In the genomic region with DNA sequence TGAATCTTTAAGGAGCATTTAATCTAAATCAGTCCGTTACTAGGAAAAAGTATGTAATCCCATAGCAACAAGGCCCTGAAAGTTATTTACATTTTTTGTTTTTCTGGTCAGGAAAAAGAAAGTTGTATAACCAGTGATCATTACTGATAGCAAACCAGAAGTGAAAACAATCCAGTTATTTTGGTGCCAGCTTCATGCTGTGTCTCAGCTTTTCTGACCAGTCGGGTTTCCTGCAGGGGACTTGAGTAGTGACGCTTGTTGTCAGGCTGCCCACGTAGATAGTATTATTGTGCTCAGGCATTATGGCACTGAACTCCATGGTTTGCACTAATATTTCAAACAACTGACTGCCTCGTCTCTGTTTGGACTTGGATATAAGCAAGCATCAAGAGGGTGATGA, we compare ENCODE assay signal across 9 cellular contexts. TPM values are rescaled to one million over a fixed set of nuclear protein-coding genes. Genes with fewer than 3 reads are reported as not detected.
DNase-seq lines count a peak whose midpoint lies in the region; ATAC-seq and TF ChIP-seq lines count a peak whose summit lies in the region.
"Had no signal": no experiment of that assay in that cellular context is flagged by ENCODE, and none has a peak within 500 bp of the region (broad histone marks: within the 10 kb centered on the region; RNA-seq: fewer than 3 reads in every experiment).

No MANE protein-coding gene starts in this region.

- WGBS in right cardiac atrium, result 43% methylated on average over 5 of the region's 5 CpGs

- CTCF ChIA-PET in WTC11 (lab: Charles Lee), result no interaction called here

- no peaks in the 10 kb centered on the region for H3K9me3 ChIP-seq in right cardiac atrium (ENCODE audit: control insufficient read depth, low read length)

- no peaks in the 10 kb centered on the region for H3K9me3 Mint-ChIP-seq in WTC11

- POLR2A ChIA-PET in WTC11 (lab: Charles Lee), result no interaction called here

- DNase-seq in right cardiac atrium, result peak in 2 of 3 donors; percentile 23 to 48
- DNase-seq in cardiac septum (ENCODE audit: low spot score), result no peak
- no peak for DNase-seq in WTC11 (ENCODE audit: low spot score)
- peak; percentile 55 for DNase-seq in retinal pigment epithelial cell (ENCODE audit: low read depth)
- DNase-seq in NCI-H446 (lab: John Stamatoyannopoulos, UW), result no peak
- no peak for DNase-seq in SW480 (ENCODE audit: low spot score)
- no peak for DNase-seq in NCI-H1417 (lab: John Stamatoyannopoulos, UW)
- DNase-seq: activated CD4-positive, alpha-beta T cell treated with anti-CD3 and anti-CD28 coated beads, Interleukin-2, amount 50 U/mL, for 4 hours had no signal

- intact Hi-C loops in right cardiac atrium (cut with DNase I), result no loop called here
- intact Hi-C loops in cardiac septum (cut with DNase I), result no loop called here

- H3K4me1 Mint-ChIP-seq in WTC11, result peaks cover 12% of the 10 kb centered on the region

- H3K27ac Mint-ChIP-seq in WTC11, result peak overlapping the region; percentile 28

- H3K36me3 Mint-ChIP-seq in WTC11, result peaks cover 55% of the 10 kb centered on the region

- TF ChIP-seq CTCF in WTC11 (IDR thresholded peaks at IDR 0.05) (no peak), retinal pigment epithelial cell (conservative IDR thresholded peaks at IDR 0.05; ENCODE audit: low read depth, low read length) (no peak)

- no peaks in the 10 kb centered on the region for H3K27me3 Mint-ChIP-seq in WTC11 (ENCODE audit: low read depth)

- H3K27ac ChIP-seq in right cardiac atrium (ENCODE audit: low read length), result no peak overlapping the region

- H3K4me3 ChIP-seq in right cardiac atrium (ENCODE audit: low read length) (no peak overlapping the region), retinal pigment epithelial cell (ENCODE audit: low read length) (no peak overlapping the region)

- no peaks in the 10 kb centered on the region for H3K27me3 ChIP-seq in right cardiac atrium (ENCODE audit: control insufficient read depth, insufficient read depth)

- no peak overlapping the region for H3K4me3 Mint-ChIP-seq in WTC11

- peaks cover 3% of the 10 kb centered on the region for H3K4me1 ChIP-seq in right cardiac atrium (ENCODE audit: control insufficient read depth, insufficient read depth, low read length)

- ATAC-seq in right cardiac atrium (peak; percentile 51 to 65), HG02798 (IDR thresholded peaks at IDR 0.05; ENCODE audit: poor library complexity, unreplicated experiment) (peak; percentile 63), WTC11 (no peak)

TF ChIP-seq in WTC11, 78 proteins besides CTCF, POLR2A, EP300 and RAD21:
- TF ChIP-seq, protein P1, sequence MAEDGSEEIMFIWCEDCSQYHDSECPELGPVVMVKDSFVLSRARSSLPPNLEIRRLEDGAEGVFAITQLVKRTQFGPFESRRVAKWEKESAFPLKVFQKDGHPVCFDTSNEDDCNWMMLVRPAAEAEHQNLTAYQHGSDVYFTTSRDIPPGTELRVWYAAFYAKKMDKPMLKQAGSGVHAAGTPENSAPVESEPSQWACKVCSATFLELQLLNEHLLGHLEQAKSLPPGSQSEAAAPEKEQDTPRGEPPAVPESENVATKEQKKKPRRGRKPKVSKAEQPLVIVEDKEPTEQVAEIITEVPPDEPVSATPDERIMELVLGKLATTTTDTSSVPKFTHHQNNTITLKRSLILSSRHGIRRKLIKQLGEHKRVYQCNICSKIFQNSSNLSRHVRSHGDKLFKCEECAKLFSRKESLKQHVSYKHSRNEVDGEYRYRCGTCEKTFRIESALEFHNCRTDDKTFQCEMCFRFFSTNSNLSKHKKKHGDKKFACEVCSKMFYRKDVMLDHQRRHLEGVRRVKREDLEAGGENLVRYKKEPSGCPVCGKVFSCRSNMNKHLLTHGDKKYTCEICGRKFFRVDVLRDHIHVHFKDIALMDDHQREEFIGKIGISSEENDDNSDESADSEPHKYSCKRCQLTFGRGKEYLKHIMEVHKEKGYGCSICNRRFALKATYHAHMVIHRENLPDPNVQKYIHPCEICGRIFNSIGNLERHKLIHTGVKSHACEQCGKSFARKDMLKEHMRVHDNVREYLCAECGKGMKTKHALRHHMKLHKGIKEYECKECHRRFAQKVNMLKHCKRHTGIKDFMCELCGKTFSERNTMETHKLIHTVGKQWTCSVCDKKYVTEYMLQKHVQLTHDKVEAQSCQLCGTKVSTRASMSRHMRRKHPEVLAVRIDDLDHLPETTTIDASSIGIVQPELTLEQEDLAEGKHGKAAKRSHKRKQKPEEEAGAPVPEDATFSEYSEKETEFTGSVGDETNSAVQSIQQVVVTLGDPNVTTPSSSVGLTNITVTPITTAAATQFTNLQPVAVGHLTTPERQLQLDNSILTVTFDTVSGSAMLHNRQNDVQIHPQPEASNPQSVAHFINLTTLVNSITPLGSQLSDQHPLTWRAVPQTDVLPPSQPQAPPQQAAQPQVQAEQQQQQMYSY (CRISPR knock-in tag; IDR thresholded peaks at IDR 0.05), result no peak
- TF ChIP-seq, protein P2, sequence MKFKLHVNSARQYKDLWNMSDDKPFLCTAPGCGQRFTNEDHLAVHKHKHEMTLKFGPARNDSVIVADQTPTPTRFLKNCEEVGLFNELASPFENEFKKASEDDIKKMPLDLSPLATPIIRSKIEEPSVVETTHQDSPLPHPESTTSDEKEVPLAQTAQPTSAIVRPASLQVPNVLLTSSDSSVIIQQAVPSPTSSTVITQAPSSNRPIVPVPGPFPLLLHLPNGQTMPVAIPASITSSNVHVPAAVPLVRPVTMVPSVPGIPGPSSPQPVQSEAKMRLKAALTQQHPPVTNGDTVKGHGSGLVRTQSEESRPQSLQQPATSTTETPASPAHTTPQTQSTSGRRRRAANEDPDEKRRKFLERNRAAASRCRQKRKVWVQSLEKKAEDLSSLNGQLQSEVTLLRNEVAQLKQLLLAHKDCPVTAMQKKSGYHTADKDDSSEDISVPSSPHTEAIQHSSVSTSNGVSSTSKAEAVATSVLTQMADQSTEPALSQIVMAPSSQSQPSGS (CRISPR knock-in tag; IDR thresholded peaks at IDR 0.05; ENCODE audit: borderline replicate concordance, low read depth), result no peak
- TF ChIP-seq SOX15 (CRISPR knock-in tag; IDR thresholded peaks at IDR 0.05) (no peak), GTF2I (CRISPR knock-in tag; conservative IDR thresholded peaks at IDR 0.05) (no peak), ZNF138 (CRISPR knock-in tag; conservative IDR thresholded peaks at IDR 0.05) (no peak)

RNA-seq across cellular contexts. Expression of gene SASS6, which starts 55.2 kb away (rescaled TPM):
- total RNA-seq in right cardiac atrium (1 to 10 TPM; 1.6 to 2.4 (median 2.3) TPM), cardiac septum (1.2 TPM), WTC11 (2021) (13.0 to 13.6 TPM (median 13.6 TPM) in 3 replicates)
- 1.4 TPM for polyA plus RNA-seq in right cardiac atrium

RNA-seq across cellular contexts. Expression of gene TRMT13, which starts 55.4 kb away (rescaled TPM):
- 1 to 10 TPM; 5.7 to 8.4 (median 7.5) TPM for total RNA-seq in right cardiac atrium
- 4.8 TPM for polyA plus RNA-seq in right cardiac atrium
- total RNA-seq in cardiac septum, result 8.1 TPM
- total RNA-seq in WTC11 (2021), result 10.7 to 12.8 TPM (median 12.7 TPM) in 3 replicates

Comparison
In these comparisons a context has a peak if more than half of its experiments do, and no peak if none do; other contexts are left out.
1. DNase-seq: peak in right cardiac atrium (2 of 3) and retinal pigment epithelial cell (single experiment); none in cardiac septum (single experiment), WTC11 (single experiment), NCI-H446 (0 of 2), SW480 (single experiment) and NCI-H1417 (0 of 3).